10 cellular contexts compared by ENCODE assay signal in the genomic region with DNA sequence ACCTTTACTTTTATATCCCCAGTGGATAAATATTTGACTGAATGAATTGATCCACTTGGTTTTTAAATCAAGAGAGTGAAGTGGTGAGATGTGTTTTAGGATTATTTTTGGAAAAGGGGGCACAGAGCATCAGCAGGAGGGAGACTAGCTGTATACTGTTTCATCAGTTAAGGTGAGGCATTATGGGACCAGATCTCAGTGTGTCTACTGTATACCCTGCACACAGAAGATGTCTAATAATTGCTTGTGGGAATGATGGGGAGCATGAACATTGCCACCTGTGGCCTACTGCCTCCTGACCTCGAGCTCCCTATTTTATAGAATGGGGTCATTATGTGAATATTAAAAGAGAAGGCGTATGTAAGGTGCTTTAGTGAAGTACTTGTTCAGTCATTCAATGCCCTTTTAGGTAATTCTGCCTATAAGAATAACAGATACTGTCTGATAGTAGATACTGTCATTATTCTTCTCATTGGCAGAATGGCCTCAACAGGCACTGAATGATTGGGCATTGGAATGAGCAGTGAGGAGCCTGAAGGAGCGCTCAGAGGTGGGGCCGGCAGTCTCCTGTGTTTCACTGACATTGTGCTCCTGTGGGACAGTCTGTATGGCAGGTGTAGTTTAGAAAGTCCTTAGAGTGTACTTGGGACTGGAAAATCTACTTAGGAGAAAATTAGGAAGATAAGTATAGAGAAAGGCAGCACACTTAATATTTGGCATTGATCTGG. TPM values are rescaled to one million over a fixed set of nuclear protein-coding genes. Genes with fewer than 3 reads are reported as not detected.
DNase-seq lines count a peak whose midpoint lies in the region; ATAC-seq and TF ChIP-seq lines count a peak whose summit lies in the region.
"Had no signal": no experiment of that assay in that cellular context is flagged by ENCODE, and none has a peak within 500 bp of the region (broad histone marks: within the 10 kb centered on the region; RNA-seq: fewer than 3 reads in every experiment).

No MANE protein-coding gene starts in this region.

- H3K36me3 ChIP-seq in Loucy (ENCODE audit: insufficient read depth, low read length) (peaks cover 80% of the 10 kb centered on the region), colonic mucosa (peaks cover 15% of the 10 kb centered on the region)
- H3K36me3 ChIP-seq in naive thymus-derived CD4-positive, alpha-beta T cell (ENCODE audit: control insufficient read depth in 2 of 3, insufficient read depth in 3 of 3, low read length in 3 of 3), result peaks cover 0 to 36% (median 9%) of the 10 kb centered on the region in 3 experiments

- in situ Hi-C loops in ACHN (cut with HindIII; ENCODE audit: low pct_ligation_motif_present, low pct_unique_long_range_greater_than_20kb, low sequenced_read_pairs), result no loop called here

- H2AFZ ChIP-seq in Loucy (ENCODE audit: low read length), result no peak overlapping the region

- intact Hi-C loops in colonic mucosa (cut with DNase I), result no loop called here
- intact Hi-C loops in naive thymus-derived CD4-positive, alpha-beta T cell (cut with micrococcal nuclease), result loop anchor here (1.0 to 5.0 kb wide), 4 partner anchors 33 to 66 kb away; a partner anchor contains a TSS

- H3K4me1 ChIP-seq in Loucy (ENCODE audit: insufficient read depth, low read length, poor library complexity, severe bottlenecking) (peaks cover 15% of the 10 kb centered on the region), colonic mucosa (peaks cover 12% of the 10 kb centered on the region)
- peaks cover 11 to 14% of the 10 kb centered on the region in 2 donors for H3K4me1 ChIP-seq in naive thymus-derived CD4-positive, alpha-beta T cell (ENCODE audit: control insufficient read depth in 2 of 2, insufficient read depth in 2 of 2, low read length in 2 of 2)

- H3K9me3 ChIP-seq in Loucy (ENCODE audit: insufficient read depth, low read depth, low read length), result no peaks in the 10 kb centered on the region
- H3K9me3 ChIP-seq in colonic mucosa, result no peaks in the 10 kb centered on the region
- no peaks in the 10 kb centered on the region for H3K9me3 ChIP-seq in naive thymus-derived CD4-positive, alpha-beta T cell (ENCODE audit: control insufficient read depth in 2 of 3, low read length in 3 of 3)

- peak overlapping the region; percentile 88 to 97 (median 91) for H3K4me3 Mint-ChIP-seq in naive thymus-derived CD4-positive, alpha-beta T cell

- peak overlapping the region; percentile 76 for H3K4me2 ChIP-seq in Loucy (ENCODE audit: low read depth, low read length, poor library complexity, severe bottlenecking)

- no peaks in the 10 kb centered on the region for H3K9me2 ChIP-seq in Loucy (replicated peaks; ENCODE audit: low read depth, low read length)

- TF ChIP-seq CTCF in Loucy (conservative IDR thresholded peaks at IDR 0.05; ENCODE audit: low read length) (no peak), colonic mucosa (IDR thresholded peaks at IDR 0.05) (no peak)

- H3K9me3 Mint-ChIP-seq in naive thymus-derived CD4-positive, alpha-beta T cell, result no peaks in the 10 kb centered on the region

- POLR2A ChIA-PET in naive thymus-derived CD4-positive, alpha-beta T cell (lab: Charles Lee), result interaction anchor here (1.5 kb wide), 1 partner anchor 65 kb away, joined by 4 read pairs; no protein-coding TSS in a partner anchor

- peaks cover 5% of the 10 kb centered on the region for H4K20me1 ChIP-seq in Loucy (ENCODE audit: insufficient read depth, low read length, poor library complexity, severe bottlenecking)

- H3K4me1 Mint-ChIP-seq in naive thymus-derived CD4-positive, alpha-beta T cell, result peaks cover 33 to 72% (median 55%) of the 10 kb centered on the region in 7 donors

- CTCF ChIA-PET in naive thymus-derived CD4-positive, alpha-beta T cell (lab: Charles Lee), result no interaction called here

- H3K27me3 ChIP-seq in Loucy (ENCODE audit: insufficient read depth, low read length, poor library complexity, severe bottlenecking), result no peaks in the 10 kb centered on the region
- H3K27me3 ChIP-seq in colonic mucosa, result no peaks in the 10 kb centered on the region
- no peaks in the 10 kb centered on the region for H3K27me3 ChIP-seq in naive thymus-derived CD4-positive, alpha-beta T cell (ENCODE audit: control insufficient read depth in 2 of 2, insufficient read depth in 2 of 2, low read length in 2 of 2)

- peak; percentile 4 for DNase-seq in ACHN
- no peak for DNase-seq in colonic mucosa
- DNase-seq in naive thymus-derived CD4-positive, alpha-beta T cell, result no peak
- DNase-seq in glomerular visceral epithelial cell (ENCODE audit: extremely low spot score), result no peak
- no peak for DNase-seq in DMS79 (lab: John Stamatoyannopoulos, UW)
- DNase-seq: effector CD8-positive, alpha-beta T cell; NCI-H2107 had no signal

- H3K9ac ChIP-seq in Loucy (ENCODE audit: low read depth, low read length, poor library complexity, severe bottlenecking) (peak overlapping the region; percentile 36), colonic mucosa (ENCODE audit: low read depth in 2 of 2, low read length in 2 of 2) (no peak overlapping the region)

- H3K27ac ChIP-seq in colonic mucosa, result peak overlapping the region; percentile 24
- peak overlapping the region; percentile 59 for H3K27ac ChIP-seq in naive thymus-derived CD4-positive, alpha-beta T cell (ENCODE audit: low read depth, low read length)

- H3K27ac Mint-ChIP-seq in naive thymus-derived CD4-positive, alpha-beta T cell, result peak overlapping the region; percentile 83 to 97 (median 91)

- H3K4me3 ChIP-seq in Loucy (ENCODE audit: low read length, poor library complexity, severe bottlenecking) (peak overlapping the region; percentile 59), colonic mucosa (no peak overlapping the region)
- peak overlapping the region; percentile 51 for H3K4me3 ChIP-seq in naive thymus-derived CD4-positive, alpha-beta T cell (ENCODE audit: low read length)

- peaks cover 16% of the 10 kb centered on the region for H3K79me2 ChIP-seq in Loucy (ENCODE audit: insufficient read depth, low read length)

- no peak for ATAC-seq in naive thymus-derived CD4-positive, alpha-beta T cell
- no peak for ATAC-seq in GM18909 (IDR thresholded peaks at IDR 0.05; ENCODE audit: poor library complexity, unreplicated experiment)
- no peak for ATAC-seq in GM18517 (IDR thresholded peaks at IDR 0.05; ENCODE audit: unreplicated experiment)

- H3K27me3 Mint-ChIP-seq in naive thymus-derived CD4-positive, alpha-beta T cell, result no peaks in the 10 kb centered on the region

- no peaks in the 10 kb centered on the region for H3F3A ChIP-seq in Loucy (ENCODE audit: low read depth)

- peaks cover 15 to 55% (median 28%) of the 10 kb centered on the region in 5 donors for H3K36me3 Mint-ChIP-seq in naive thymus-derived CD4-positive, alpha-beta T cell

RNA-seq across cellular contexts. Expression of a gene that starts 47.4 kb away (rescaled TPM):
- total RNA-seq in colonic mucosa, result 10 to 100 TPM; 56.5 to 67.1 TPM
- total RNA-seq in naive thymus-derived CD4-positive, alpha-beta T cell, result 10 to 100 TPM; 36.7 to 49.5 (median 42.3) TPM
- polyA plus RNA-seq in naive thymus-derived CD4-positive, alpha-beta T cell, result 10 to 100 TPM; 54.8 to 62.1 TPM

RNA-seq across cellular contexts. Expression of a gene that starts 49.2 kb away (rescaled TPM):
- total RNA-seq in colonic mucosa, result 100 to 1,000 TPM; 246 to 264 TPM
- 100 to 1,000 TPM in 1 of 5 experiments, 10 to 100 TPM in 4; 62.8 to 136 (median 81.2) TPM for total RNA-seq in naive thymus-derived CD4-positive, alpha-beta T cell
- polyA plus RNA-seq in naive thymus-derived CD4-positive, alpha-beta T cell, result 1 to 10 TPM; 9.0 to 9.5 TPM
